17 cellular contexts compared by ENCODE assay signal in the genomic region with DNA sequence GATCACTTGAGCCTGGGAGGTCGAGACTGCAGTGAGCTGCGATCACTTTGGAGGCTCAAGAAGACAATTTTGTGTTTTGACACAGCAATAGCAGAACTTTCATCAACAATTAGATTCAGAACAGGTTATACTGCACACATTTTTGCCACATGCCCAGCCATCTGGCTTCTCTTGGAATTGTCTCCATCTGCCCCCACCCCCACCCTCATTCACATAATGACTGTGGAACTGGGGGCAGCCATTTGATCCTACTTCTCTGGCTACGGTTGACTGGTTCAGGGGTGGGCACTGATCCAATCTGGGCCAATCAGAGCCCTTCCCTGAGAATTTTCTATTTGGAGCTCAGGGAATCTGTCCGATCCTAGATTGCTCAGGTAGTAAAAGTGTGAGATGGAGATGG. TPM values are rescaled to one million over a fixed set of nuclear protein-coding genes. Genes with fewer than 3 reads are reported as not detected.
DNase-seq lines count a peak whose midpoint lies in the region; ATAC-seq, FAIRE-seq and TF ChIP-seq lines count a peak whose summit lies in the region.
"Had no signal": no experiment of that assay in that cellular context is flagged by ENCODE, and none has a peak within 500 bp of the region (broad histone marks: within the 10 kb centered on the region; RNA-seq: fewer than 3 reads in every experiment).

No MANE protein-coding gene starts in this region.

- H3K4me3 Mint-ChIP-seq in activated T-cell treated with anti-CD3 and anti-CD28 coated beads, Interleukin-2, amount 50 U/mL, for 72 hours, result peak overlapping the region; percentile 36 to 43
- H3K4me3 Mint-ChIP-seq: stimulated activated naive CD8-positive, alpha-beta T cell treated with anti-CD3 and anti-CD28 coated beads, Interleukin-15, Interleukin-2, amounts not matched to agents 100 ng/mL and 50 ng/mL, for 24 hours had no signal

- H3K9me3 ChIP-seq in WERI-Rb-1 (ENCODE audit: severe bottlenecking) (peaks cover 13% of the 10 kb centered on the region), kidney (ENCODE audit: control insufficient read depth in 1 of 2, low read length in 2 of 2) (no peaks in the 10 kb centered on the region), vagina (no peaks in the 10 kb centered on the region)

- no peak for ATAC-seq in activated T-cell treated with anti-CD3 and anti-CD28 coated beads, Interleukin-2, amount 50 U/mL, for 72 hours (replicated peaks in 1 of 2)

- no peak for TF ChIP-seq CTCF in WERI-Rb-1 (IDR thresholded peaks at IDR 0.05; ENCODE audit: low read depth, low read length)
- TF ChIP-seq CTCF in kidney (IDR thresholded peaks at IDR 0.05; ENCODE audit: borderline replicate concordance, extremely low read depth, insufficient read depth), result no peak
- no peak for TF ChIP-seq CTCF in vagina (IDR thresholded peaks at IDR 0.05)

- no peak for TF ChIP-seq POLR2A in vagina (IDR thresholded peaks at IDR 0.05)

- intact Hi-C loops in kidney (cut with DNase I), result no loop called here
- intact Hi-C loops in vagina (cut with DNase I), result no loop called here

- peaks cover 0 to under 1% of the 10 kb centered on the region in 2 donors for H3K36me3 Mint-ChIP-seq in activated T-cell treated with anti-CD3 and anti-CD28 coated beads, Interleukin-2, amount 50 U/mL, for 72 hours (ENCODE audit: insufficient read depth in 2 of 2)

- H3K27ac Mint-ChIP-seq in activated T-cell treated with anti-CD3 and anti-CD28 coated beads, Interleukin-2, amount 50 U/mL, for 72 hours, result no peak overlapping the region
- H3K27ac Mint-ChIP-seq: stimulated activated naive CD8-positive, alpha-beta T cell treated with anti-CD3 and anti-CD28 coated beads, Interleukin-15, Interleukin-2, amounts not matched to agents 100 ng/mL and 50 ng/mL, for 24 hours had no signal

- peaks cover 32% of the 10 kb centered on the region for H3K4me1 Mint-ChIP-seq in activated T-cell treated with anti-CD3 and anti-CD28 coated beads, Interleukin-2, amount 50 U/mL, for 72 hours (ENCODE audit: low read depth)

- peak overlapping the region; percentile 42 for H3K27ac ChIP-seq in WERI-Rb-1
- H3K27ac ChIP-seq in kidney (ENCODE audit: low read depth in 2 of 2, low read length in 2 of 2), result no peak overlapping the region
- peak overlapping the region; percentile 82 for H3K27ac ChIP-seq in vagina

- H3K27me3 ChIP-seq in WERI-Rb-1 (ENCODE audit: insufficient read depth, low read depth, severe bottlenecking) (no peaks in the 10 kb centered on the region), vagina (no peaks in the 10 kb centered on the region)

- no peaks in the 10 kb centered on the region for H3K9me3 Mint-ChIP-seq in activated T-cell treated with anti-CD3 and anti-CD28 coated beads, Interleukin-2, amount 50 U/mL, for 72 hours
- H3K9me3 Mint-ChIP-seq: stimulated activated naive CD8-positive, alpha-beta T cell treated with anti-CD3 and anti-CD28 coated beads, Interleukin-15, Interleukin-2, amounts not matched to agents 100 ng/mL and 50 ng/mL, for 24 hours had no signal

- no peak for DNase-seq in activated T-cell treated with anti-CD3 and anti-CD28 coated beads, Interleukin-2, amount 50 U/mL, for 72 hours
- DNase-seq in activated T-cell treated with anti-CD3 and anti-CD28 coated beads for 4 hours, result no peak
- peak; percentile 76 for DNase-seq in WERI-Rb-1
- DNase-seq in kidney, result peak; percentile 2
- DNase-seq in vagina (ENCODE audit: extremely low spot score in 2 of 2), result no peak
- DNase-seq in C1 segment of cervical spinal cord (lab: John Stamatoyannopoulos, UW), result no peak
- DNase-seq in GF-D8 (lab: John Stamatoyannopoulos, UW), result no peak
- no peak for DNase-seq in activated effector memory CD4-positive, alpha-beta T cell treated with Interleukin-2 at 50 U/mL for 16 hours
- DNase-seq: ACHN; activated CD4-positive, alpha-beta T cell treated with anti-CD3 and anti-CD28 coated beads for 1 hour; activated T-cell treated with anti-CD3 and anti-CD28 coated beads, Interleukin-2, amount 50 U/mL, for 1 hour; T-helper 1 cell had no signal

- no peak for FAIRE-seq in kidney (lab: Jason Lieb, UNC)
- FAIRE-seq: D721Med had no signal

- H3K36me3 ChIP-seq in WERI-Rb-1 (no peaks in the 10 kb centered on the region), kidney (ENCODE audit: control insufficient read depth in 1 of 2, insufficient read depth in 2 of 2, low read length in 2 of 2) (no peaks in the 10 kb centered on the region), vagina (no peaks in the 10 kb centered on the region)

- no peak overlapping the region for H3K4me3 ChIP-seq in WERI-Rb-1 (ENCODE audit: low read depth, low read length)
- no peak overlapping the region for H3K4me3 ChIP-seq in kidney (ENCODE audit: low read length in 2 of 2)
- H3K4me3 ChIP-seq in vagina, result no peak overlapping the region
- H3K4me3 ChIP-seq: skin epidermis had no signal

- H3K9ac ChIP-seq in kidney (ENCODE audit: low read length in 2 of 2), result no peak overlapping the region

- peaks cover 24% of the 10 kb centered on the region for H3K27me3 Mint-ChIP-seq in activated T-cell treated with anti-CD3 and anti-CD28 coated beads, Interleukin-2, amount 50 U/mL, for 72 hours (ENCODE audit: low read depth)

- H3K4me1 ChIP-seq in kidney (ENCODE audit: control insufficient read depth in 1 of 2, insufficient read depth in 1 of 2, low read depth in 1 of 2, low read length in 2 of 2) (peaks cover 0 to 3% of the 10 kb centered on the region in 2 donors), vagina (peaks cover 37% of the 10 kb centered on the region)

RNA-seq across cellular contexts. Expression of a gene that starts 14.0 kb away (rescaled TPM):
- total RNA-seq in activated T-cell treated with anti-CD3 and anti-CD28 coated beads, Interleukin-2, amount 50 U/mL, for 72 hours, result under 1 TPM in 1 of 2 donors, not detected in 1; 0.51 TPM
- 2.4 TPM for total RNA-seq in kidney
- polyA plus RNA-seq in kidney (ENCODE audit: insufficient read depth, low read depth, low replicate concordance), result not detected
- total RNA-seq in vagina, result 0.74 TPM
- total RNA-seq: dermis microvascular lymphatic vessel endothelial cell had no signal
- polyA plus RNA-seq: neural cell had no signal

RNA-seq across cellular contexts. Expression of a gene that starts 57.6 kb away (rescaled TPM):
- 10 to 100 TPM; 24.2 to 43.8 TPM for total RNA-seq in activated T-cell treated with anti-CD3 and anti-CD28 coated beads, Interleukin-2, amount 50 U/mL, for 72 hours
- total RNA-seq in kidney, result 30.0 TPM
- polyA plus RNA-seq in kidney (ENCODE audit: insufficient read depth, low read depth, low replicate concordance), result 21.2 TPM
- 30.4 TPM for total RNA-seq in vagina

Comparison
In these comparisons a context has a peak if more than half of its experiments do, and no peak if none do; other contexts are left out.
1. DNase-seq: peak in WERI-Rb-1 (single experiment) and kidney (single experiment); none in activated T-cell treated with anti-CD3 and anti-CD28 coated beads, Interleukin-2, amount 50 U/mL, for 72 hours (0 of 2), activated T-cell treated with anti-CD3 and anti-CD28 coated beads for 4 hours (single experiment), vagina (0 of 2), C1 segment of cervical spinal cord (0 of 14), GF-D8 (single experiment) and activated effector memory CD4-positive, alpha-beta T cell treated with Interleukin-2 at 50 U/mL for 16 hours (single experiment).
2. H3K27ac ChIP-seq: peak in WERI-Rb-1 (single experiment) and vagina (single experiment); none in kidney (0 of 2).